1 cellular context compared by ENCODE assay signal in genomic region chr4:48907706-48908477, GRCh38.
TF ChIP-seq lines count a peak whose summit lies in the region.

No MANE protein-coding gene starts in this region.

TF ChIP-seq in K562, 482 proteins besides CTCF, POLR2A, EP300 and RAD21 (continued from another document and continues in another):
- TF ChIP-seq GABPA (tag; conservative IDR thresholded peaks at IDR 0.05; ENCODE audit: low read depth), result no peak
- no peak for TF ChIP-seq BCOR (IDR thresholded peaks at IDR 0.05)
- TF ChIP-seq POLR3G (IDR thresholded peaks at IDR 0.05; ENCODE audit: extremely low read depth, insufficient read length, insufficient replicate concordance), result no peak
- no peak for TF ChIP-seq PRDM10 (IDR thresholded peaks at IDR 0.05; ENCODE audit: partially characterized antibody)
- no peak for TF ChIP-seq BHLHE40 (IDR thresholded peaks at IDR 0.05; ENCODE audit: low read length)
- TF ChIP-seq EGR1 (conservative IDR thresholded peaks at IDR 0.05), result no peak
- no peak for TF ChIP-seq ATF6 (CRISPR knock-in tag; IDR thresholded peaks at IDR 0.05)
- no peak for TF ChIP-seq SAP30 (IDR thresholded peaks at IDR 0.05; ENCODE audit: borderline replicate concordance, insufficient read depth, low read depth, low read length, poor library complexity, severe bottlenecking)
- TF ChIP-seq NFATC3 (IDR thresholded peaks at IDR 0.05), result no peak
- no peak for TF ChIP-seq HNRNPLL (IDR thresholded peaks at IDR 0.05; ENCODE audit: low read depth, low read length, poor library complexity, severe bottlenecking)
- TF ChIP-seq TBP (optimal IDR thresholded peaks at IDR 0.05; ENCODE audit: low read depth, low read length), result no peak
- no peak for TF ChIP-seq E4F1 (CRISPR knock-in tag; IDR thresholded peaks at IDR 0.05; ENCODE audit: borderline replicate concordance)
- TF ChIP-seq ZNF695 (CRISPR knock-in tag; IDR thresholded peaks at IDR 0.05), result no peak
- no peak for TF ChIP-seq ARID3B (CRISPR knock-in tag; IDR thresholded peaks at IDR 0.05; ENCODE audit: borderline replicate concordance)
- no peak for TF ChIP-seq CCNT2 (IDR thresholded peaks at IDR 0.05; ENCODE audit: borderline replicate concordance, extremely low read depth, insufficient read length, low read depth, low read length)
- no peak for TF ChIP-seq PHB2 (IDR thresholded peaks at IDR 0.05; ENCODE audit: low read depth)
- TF ChIP-seq ZBTB17 (CRISPR knock-in tag; IDR thresholded peaks at IDR 0.05), result no peak
- no peak for TF ChIP-seq TCF15 (CRISPR knock-in tag; IDR thresholded peaks at IDR 0.05)
- TF ChIP-seq SMAD4 (CRISPR knock-in tag; conservative IDR thresholded peaks at IDR 0.05), result peak; percentile 56
- TF ChIP-seq DLX4 (CRISPR knock-in tag; IDR thresholded peaks at IDR 0.05), result no peak
- no peak for TF ChIP-seq TFAP4 (CRISPR knock-in tag; IDR thresholded peaks at IDR 0.05; ENCODE audit: borderline replicate concordance)
- no peak for TF ChIP-seq ETV6 (IDR thresholded peaks at IDR 0.05; ENCODE audit: borderline replicate concordance in 1 of 2, low read depth in 2 of 2, low read length in 1 of 2)
- TF ChIP-seq ETV6 (CRISPR knock-in tag; IDR thresholded peaks at IDR 0.05; ENCODE audit: borderline replicate concordance), result no peak
- TF ChIP-seq ID3 (CRISPR knock-in tag; IDR thresholded peaks at IDR 0.05), result no peak
- peak; percentile 68 for TF ChIP-seq ID3 (tag; IDR thresholded peaks at IDR 0.05)
- TF ChIP-seq RAD51 (IDR thresholded peaks at IDR 0.05; ENCODE audit: borderline replicate concordance, low read depth), result no peak
- TF ChIP-seq KLF10 (CRISPR knock-in tag; IDR thresholded peaks at IDR 0.05), result no peak
- TF ChIP-seq RFX5 (IDR thresholded peaks at IDR 0.05; ENCODE audit: low read depth, low read length), result no peak
- no peak for TF ChIP-seq ZNF398 (CRISPR knock-in tag; IDR thresholded peaks at IDR 0.05)
- TF ChIP-seq LARP7 (IDR thresholded peaks at IDR 0.05), result no peak
- TF ChIP-seq PHTF2 (CRISPR knock-in tag; IDR thresholded peaks at IDR 0.05), result no peak
- TF ChIP-seq USF1 (CRISPR knock-in tag; IDR thresholded peaks at IDR 0.05), result no peak
- no peak for TF ChIP-seq AFF4 (CRISPR knock-in tag; IDR thresholded peaks at IDR 0.05)
- TF ChIP-seq JUNB (CRISPR knock-in tag; conservative IDR thresholded peaks at IDR 0.05), result no peak
- TF ChIP-seq NCOA4 (IDR thresholded peaks at IDR 0.05; ENCODE audit: partially characterized antibody), result no peak
- 0 out of 4 replicates have a peak, but pooled peaks of 1 of the 2 experiments have one; percentile 30 for TF ChIP-seq ZNF639 (CRISPR knock-in tag; conservative IDR thresholded peaks at IDR 0.05 in 1 of 2, IDR thresholded peaks at IDR 0.05 in 1 of 2)
- TF ChIP-seq CBFA2T3 (IDR thresholded peaks at IDR 0.05), result no peak
- no peak for TF ChIP-seq OTX1 (CRISPR knock-in tag; IDR thresholded peaks at IDR 0.05)
